Comparison of ENCODE assay signal across 26 cellular contexts in genomic region chr11:17600316-17601205, GRCh38. TPM values are rescaled to one million over a fixed set of nuclear protein-coding genes. Genes with fewer than 3 reads are reported as not detected.
A peak's percentile ranks its signal among the peaks of the same experiment; 100 is the strongest.
DNase-seq lines count a peak whose midpoint lies in the region; ATAC-seq and TF ChIP-seq lines count a peak whose summit lies in the region.
"Had no signal": no experiment of that assay in that cellular context is flagged by ENCODE, and none has a peak within 500 bp of the region (broad histone marks: within the 10 kb centered on the region; RNA-seq: fewer than 3 reads in every experiment).

No MANE protein-coding gene starts in this region.

- intact Hi-C loops in activated T-helper 1 cell treated with anti-CD3 and anti-CD28 coated beads, Interleukin-12 subunit alpha, Interleukin-12 subunit beta, Interleukin-2, Interleukin-4 antibody, amounts not matched to agents 30 ng/mL and 10 ng/mL and 1 ng/mL, durations not matched to agents 14 hours and 24 hours and 36 hours (cut with micrococcal nuclease), result no loop called here
- intact Hi-C loops in gastrocnemius medialis (cut with DNase I; ENCODE audit: low total_unique reads), result loop anchor here (10.0 kb wide), 1 partner anchor 74 kb away; no protein-coding TSS in a partner anchor

- H3K27me3 Mint-ChIP-seq in activated CD8-positive, alpha-beta memory T cell treated with anti-CD3 and anti-CD28 coated beads, Interleukin-2, amount 10 ng/mL, durations not matched to agents 7 days and 5 days, result peaks cover 4% of the 10 kb centered on the region
- peaks cover 8% of the 10 kb centered on the region for H3K27me3 Mint-ChIP-seq in activated T-helper 1 cell treated with anti-CD3 and anti-CD28 coated beads, Interleukin-12 subunit alpha, Interleukin-12 subunit beta, Interleukin-2, Interleukin-4 antibody, amounts not matched to agents 30 ng/mL and 10 ng/mL and 1 ng/mL, durations not matched to agents 14 hours and 24 hours and 36 hours (ENCODE audit: insufficient read depth)
- peaks cover 23% of the 10 kb centered on the region for H3K27me3 Mint-ChIP-seq in type B pancreatic cell

- H3K27me3 ChIP-seq in gastrocnemius medialis, result no peaks in the 10 kb centered on the region
- H3K27me3 ChIP-seq: ovary, uterus had no signal

- in situ Hi-C loops in gastrocnemius medialis (cut with MboI; ENCODE audit: low sequenced_read_pairs in 4 of 4), result loop anchor here in 2 of 4 donors (5.0 kb wide), 1 partner anchor 122 kb away; no protein-coding TSS in a partner anchor

- no peak overlapping the region for H3K4me3 Mint-ChIP-seq in activated CD8-positive, alpha-beta memory T cell treated with anti-CD3 and anti-CD28 coated beads, Interleukin-2, amount 10 ng/mL, durations not matched to agents 7 days and 5 days
- H3K4me3 Mint-ChIP-seq in activated T-helper 1 cell treated with anti-CD3 and anti-CD28 coated beads, Interleukin-12 subunit alpha, Interleukin-12 subunit beta, Interleukin-2, Interleukin-4 antibody, amounts not matched to agents 30 ng/mL and 10 ng/mL and 1 ng/mL, durations not matched to agents 14 hours and 24 hours and 36 hours, result peak overlapping the region; percentile 42
- no peak overlapping the region for H3K4me3 Mint-ChIP-seq in type B pancreatic cell
- H3K4me3 Mint-ChIP-seq: effector memory CD8-positive, alpha-beta T cell; WTC11 had no signal

- H3K27ac Mint-ChIP-seq in activated CD8-positive, alpha-beta memory T cell treated with anti-CD3 and anti-CD28 coated beads, Interleukin-2, amount 10 ng/mL, durations not matched to agents 7 days and 5 days, result no peak overlapping the region
- H3K27ac Mint-ChIP-seq in activated T-helper 1 cell treated with anti-CD3 and anti-CD28 coated beads, Interleukin-12 subunit alpha, Interleukin-12 subunit beta, Interleukin-2, Interleukin-4 antibody, amounts not matched to agents 30 ng/mL and 10 ng/mL and 1 ng/mL, durations not matched to agents 14 hours and 24 hours and 36 hours, result peak overlapping the region; percentile 67
- H3K27ac Mint-ChIP-seq in type B pancreatic cell, result no peak overlapping the region
- H3K27ac Mint-ChIP-seq: effector memory CD8-positive, alpha-beta T cell; WTC11 had no signal

- no peak for TF ChIP-seq POLR2A in gastrocnemius medialis (IDR thresholded peaks at IDR 0.05)

- DNase-seq in activated CD8-positive, alpha-beta memory T cell treated with anti-CD3 and anti-CD28 coated beads, Interleukin-2, amount 10 ng/mL, durations not matched to agents 7 days and 5 days, result peak; percentile 31
- DNase-seq in activated CD8-positive, alpha-beta memory T cell treated with anti-CD3 and anti-CD28 coated beads, Interleukin-2, amount 50 U/mL, for 4 hours, result no peak
- no peak for DNase-seq in activated T-helper 1 cell treated with anti-CD3 and anti-CD28 coated beads, Interleukin-12 subunit alpha, Interleukin-12 subunit beta, Interleukin-2, Interleukin-4 antibody, amounts not matched to agents 30 ng/mL and 10 ng/mL and 1 ng/mL, durations not matched to agents 14 hours and 24 hours and 36 hours (ENCODE audit: low spot score)
- DNase-seq in mucosa of gallbladder (ENCODE audit: low spot score) (peak; percentile 7), type B pancreatic cell (ENCODE audit: extremely low spot score, unreplicated experiment) (peak; percentile 58), gastrocnemius medialis (no peak)
- DNase-seq in effector CD4-positive, alpha-beta T cell, result no peak
- DNase-seq: ACHN; activated naive CD4-positive, alpha-beta T cell; cerebellar nuclear complex; DMS79; effector memory CD8-positive, alpha-beta T cell; glutamatergic neuron; IMR-90; NCI-H1436; NCI-H2171 treated with DMSO at 0.1 percent for 48 hours; PC-9; uterus had no signal

- H3K9me3 ChIP-seq in gastrocnemius medialis, result no peaks in the 10 kb centered on the region
- H3K9me3 ChIP-seq: ovary, uterus had no signal

- H3K9me3 Mint-ChIP-seq in activated CD8-positive, alpha-beta memory T cell treated with anti-CD3 and anti-CD28 coated beads, Interleukin-2, amount 10 ng/mL, durations not matched to agents 7 days and 5 days (ENCODE audit: low read depth), result no peaks in the 10 kb centered on the region
- no peaks in the 10 kb centered on the region for H3K9me3 Mint-ChIP-seq in activated T-helper 1 cell treated with anti-CD3 and anti-CD28 coated beads, Interleukin-12 subunit alpha, Interleukin-12 subunit beta, Interleukin-2, Interleukin-4 antibody, amounts not matched to agents 30 ng/mL and 10 ng/mL and 1 ng/mL, durations not matched to agents 14 hours and 24 hours and 36 hours
- no peaks in the 10 kb centered on the region for H3K9me3 Mint-ChIP-seq in type B pancreatic cell
- H3K9me3 Mint-ChIP-seq: effector memory CD8-positive, alpha-beta T cell had no signal

- ATAC-seq in activated CD8-positive, alpha-beta memory T cell treated with anti-CD3 and anti-CD28 coated beads, Interleukin-2, amount 10 ng/mL, durations not matched to agents 7 days and 5 days, result no peak
- ATAC-seq in HG02678 (IDR thresholded peaks at IDR 0.05; ENCODE audit: unreplicated experiment), result no peak
- no peak for ATAC-seq in gastrocnemius medialis
- ATAC-seq: effector memory CD8-positive, alpha-beta T cell had no signal

- no peaks in the 10 kb centered on the region for H3K36me3 Mint-ChIP-seq in activated CD8-positive, alpha-beta memory T cell treated with anti-CD3 and anti-CD28 coated beads, Interleukin-2, amount 10 ng/mL, durations not matched to agents 7 days and 5 days
- no peaks in the 10 kb centered on the region for H3K36me3 Mint-ChIP-seq in activated T-helper 1 cell treated with anti-CD3 and anti-CD28 coated beads, Interleukin-12 subunit alpha, Interleukin-12 subunit beta, Interleukin-2, Interleukin-4 antibody, amounts not matched to agents 30 ng/mL and 10 ng/mL and 1 ng/mL, durations not matched to agents 14 hours and 24 hours and 36 hours (ENCODE audit: low read depth)
- no peaks in the 10 kb centered on the region for H3K36me3 Mint-ChIP-seq in type B pancreatic cell
- H3K36me3 Mint-ChIP-seq: WTC11 had no signal

- CTCF ChIA-PET in activated CD8-positive, alpha-beta memory T cell treated with anti-CD3 and anti-CD28 coated beads, Interleukin-2, amount 10 ng/mL, durations not matched to agents 7 days and 5 days (lab: Charles Lee), result interaction anchor here (1.5 kb wide), 1 partner anchor 130 kb away, joined by 4 read pairs; no protein-coding TSS in a partner anchor

- H3K4me3 ChIP-seq in gastrocnemius medialis, result no peak overlapping the region
- H3K4me3 ChIP-seq: ovary, PC-9, uterus had no signal

- H3K27ac ChIP-seq in gastrocnemius medialis, result no peak overlapping the region
- H3K27ac ChIP-seq: ovary, PC-9, uterus had no signal

- peaks cover 3% of the 10 kb centered on the region for H3K4me1 Mint-ChIP-seq in activated CD8-positive, alpha-beta memory T cell treated with anti-CD3 and anti-CD28 coated beads, Interleukin-2, amount 10 ng/mL, durations not matched to agents 7 days and 5 days
- peaks cover 16% of the 10 kb centered on the region for H3K4me1 Mint-ChIP-seq in activated T-helper 1 cell treated with anti-CD3 and anti-CD28 coated beads, Interleukin-12 subunit alpha, Interleukin-12 subunit beta, Interleukin-2, Interleukin-4 antibody, amounts not matched to agents 30 ng/mL and 10 ng/mL and 1 ng/mL, durations not matched to agents 14 hours and 24 hours and 36 hours (ENCODE audit: low read depth)
- H3K4me1 Mint-ChIP-seq in type B pancreatic cell (ENCODE audit: unreplicated experiment), result peaks cover 5% of the 10 kb centered on the region

- no peaks in the 10 kb centered on the region for H3K36me3 ChIP-seq in gastrocnemius medialis
- H3K36me3 ChIP-seq: ovary, uterus had no signal

- TF ChIP-seq CTCF in type B pancreatic cell (conservative IDR thresholded peaks at IDR 0.05) (no peak), gastrocnemius medialis (IDR thresholded peaks at IDR 0.05 in 4 of 5, conservative IDR thresholded peaks at IDR 0.05 in 1 of 5) (no peak)

- H3K4me1 ChIP-seq in gastrocnemius medialis, result peaks cover 0 to 3% of the 10 kb centered on the region in 2 donors
- H3K4me1 ChIP-seq: uterus had no signal

RNA-seq across cellular contexts. Expression of gene OTOG, which starts 53.5 kb away (rescaled TPM):
- not detected for total RNA-seq in activated CD8-positive, alpha-beta memory T cell treated with anti-CD3 and anti-CD28 coated beads, Interleukin-2, amount 10 ng/mL, durations not matched to agents 7 days and 5 days
- not detected in 2 replicates for total RNA-seq in activated T-helper 1 cell treated with anti-CD3 and anti-CD28 coated beads, Interleukin-12 subunit alpha, Interleukin-12 subunit beta, Interleukin-2, Interleukin-4 antibody, amounts not matched to agents 30 ng/mL and 10 ng/mL and 1 ng/mL, durations not matched to agents 14 hours and 24 hours and 36 hours
- total RNA-seq in mucosa of gallbladder (0.12 TPM), type B pancreatic cell (ENCODE audit: low replicate concordance) (0.21 and 1.5 TPM in 2 replicates), gastrocnemius medialis (not detected)
- total RNA-seq: aorta; IMR-90; liver; M059J; ovary; PC-9; SK-MEL-5; T-helper 2 cell treated with Interferon-gamma antibody and Interleukin-4, amounts not matched to agents 100 ng/mL and 5 ng/mL, for 36 hours had no signal

RNA-seq across cellular contexts. Expression of gene USH1C, which starts 56.3 kb away (rescaled TPM):
- total RNA-seq in activated CD8-positive, alpha-beta memory T cell treated with anti-CD3 and anti-CD28 coated beads, Interleukin-2, amount 10 ng/mL, durations not matched to agents 7 days and 5 days, result not detected
- not detected in 2 replicates for total RNA-seq in activated T-helper 1 cell treated with anti-CD3 and anti-CD28 coated beads, Interleukin-12 subunit alpha, Interleukin-12 subunit beta, Interleukin-2, Interleukin-4 antibody, amounts not matched to agents 30 ng/mL and 10 ng/mL and 1 ng/mL, durations not matched to agents 14 hours and 24 hours and 36 hours
- total RNA-seq in mucosa of gallbladder (176 TPM), type B pancreatic cell (ENCODE audit: low replicate concordance) (21.8 and 30.0 TPM in 2 replicates), gastrocnemius medialis (under 1 TPM in 1 of 4 donors, not detected in 3; 0.78 TPM)
- total RNA-seq: aorta; IMR-90; M059J; PC-9; SK-MEL-5; T-helper 2 cell treated with Interferon-gamma antibody and Interleukin-4, amounts not matched to agents 100 ng/mL and 5 ng/mL, for 36 hours had no signal

Comparison
In these comparisons a context has a peak if more than half of its experiments do, and no peak if none do; other contexts are left out.
1. DNase-seq: peak in activated CD8-positive, alpha-beta memory T cell treated with anti-CD3 and anti-CD28 coated beads, Interleukin-2, amount 10 ng/mL, durations not matched to agents 7 days and 5 days (single experiment), mucosa of gallbladder (single experiment) and type B pancreatic cell (single experiment); none in activated CD8-positive, alpha-beta memory T cell treated with anti-CD3 and anti-CD28 coated beads, Interleukin-2, amount 50 U/mL, for 4 hours (single experiment), activated T-helper 1 cell treated with anti-CD3 and anti-CD28 coated beads, Interleukin-12 subunit alpha, Interleukin-12 subunit beta, Interleukin-2, Interleukin-4 antibody, amounts not matched to agents 30 ng/mL and 10 ng/mL and 1 ng/mL, durations not matched to agents 14 hours and 24 hours and 36 hours (single experiment), gastrocnemius medialis (0 of 2) and effector CD4-positive, alpha-beta T cell (single experiment).
2. RNA of gene USH1C, which starts 56.3 kb away (total RNA-seq): 176 TPM in mucosa of gallbladder (single experiment) and 21.8 to 30.0 TPM in type B pancreatic cell; not detected in activated CD8-positive, alpha-beta memory T cell treated with anti-CD3 and anti-CD28 coated beads, Interleukin-2, amount 10 ng/mL, durations not matched to agents 7 days and 5 days, not detected in activated T-helper 1 cell treated with anti-CD3 and anti-CD28 coated beads, Interleukin-12 subunit alpha, Interleukin-12 subunit beta, Interleukin-2, Interleukin-4 antibody, amounts not matched to agents 30 ng/mL and 10 ng/mL and 1 ng/mL, durations not matched to agents 14 hours and 24 hours and 36 hours and 0.78 TPM in gastrocnemius medialis; every median in the first group is over 10 times any median in the second.